ENCODE assay signal across 8 cellular contexts in genomic region chr5:95647331-95647659, GRCh38. TPM values are rescaled to one million over a fixed set of nuclear protein-coding genes. Genes with fewer than 3 reads are reported as not detected.
DNase-seq lines count a peak whose midpoint lies in the region; ATAC-seq lines count a peak whose summit lies in the region.

No MANE protein-coding gene starts in this region.

- peak overlapping the region; percentile 86 to 92 (median 88) for H3K4me3 Mint-ChIP-seq in immature natural killer cell

- H3K4me3 ChIP-seq in adipocyte (ENCODE audit: low read length): peak overlapping the region; percentile 85

- peak overlapping the region; percentile 75 for H3K27ac ChIP-seq in substantia nigra (ENCODE audit: low read depth, low read length, poor library complexity, severe bottlenecking)

- no peaks in the 10 kb centered on the region for H3K9me3 Mint-ChIP-seq in immature natural killer cell

- peaks cover 0 to 3% (median 0%) of the 10 kb centered on the region in 3 donors for H3K36me3 Mint-ChIP-seq in immature natural killer cell

- peak; percentile 1 for ATAC-seq in HG03571 (IDR thresholded peaks at IDR 0.05; ENCODE audit: unreplicated experiment)
- no peak for ATAC-seq in GM21390 (IDR thresholded peaks at IDR 0.05; ENCODE audit: unreplicated experiment)
- no peak for ATAC-seq in GM19455 (IDR thresholded peaks at IDR 0.05; ENCODE audit: unreplicated experiment)

- no peaks in the 10 kb centered on the region for H3K36me3 ChIP-seq in adipocyte (ENCODE audit: control insufficient read depth, insufficient read depth, low read length, severe bottlenecking)

- DNase-seq in adipocyte (ENCODE audit: low read depth) (no peak), immature natural killer cell (no peak), substantia nigra (lab: John Stamatoyannopoulos, UW) (peak in 1 of 49 donors; percentile 39), cerebellar cortex (ENCODE audit: low spot score) (no peak), SW 1271 (lab: John Stamatoyannopoulos, UW) (no peak)

- H3K27ac Mint-ChIP-seq in immature natural killer cell: peak overlapping the region; percentile 90 to 95 (median 92)

- peaks cover 4 to 12% (median 8%) of the 10 kb centered on the region in 3 donors for H3K27me3 Mint-ChIP-seq in immature natural killer cell (ENCODE audit: low read depth in 3 of 3)

- peak overlapping the region; percentile 94 for H3K9ac ChIP-seq in adipocyte (ENCODE audit: low read length)

- H3K4me1 ChIP-seq in adipocyte (ENCODE audit: control insufficient read depth, insufficient read depth, low read length): peaks cover 15% of the 10 kb centered on the region

- no peaks in the 10 kb centered on the region for H3K27me3 ChIP-seq in adipocyte (replicated peaks; ENCODE audit: control insufficient read depth, insufficient read depth, low read length)

- peaks cover 19 to 35% of the 10 kb centered on the region in 2 donors for H3K4me1 Mint-ChIP-seq in immature natural killer cell

- H3K9me3 ChIP-seq in adipocyte (ENCODE audit: control insufficient read depth, low read length): no peaks in the 10 kb centered on the region

RNA-seq across cellular contexts. Expression of gene RFESD, which starts 0.7 kb away (rescaled TPM):
- polyA plus RNA-seq in immature natural killer cell: 1 to 10 TPM in 2 of 3 donors, under 1 TPM in 1; 0.98 to 9.3 (median 2.4) TPM

RNA-seq across cellular contexts. Expression of gene GPR150, which starts 27.4 kb away (rescaled TPM):
- polyA plus RNA-seq in immature natural killer cell: 1 to 10 TPM in 2 of 3 donors, under 1 TPM in 1; 0.94 to 1.9 (median 1.2) TPM

RNA-seq across cellular contexts. Expression of gene SPATA9, which starts 35.5 kb away (rescaled TPM):
- polyA plus RNA-seq in immature natural killer cell: 1 to 10 TPM in 2 of 3 donors, not detected in 1; 1.4 to 1.6 TPM
